ENCODE assay signal across 7 cellular contexts in genomic region chrX:103376118-103376978, GRCh38. TPM values are rescaled to one million over a fixed set of nuclear protein-coding genes. Genes with fewer than 3 reads are reported as not detected.
DNase-seq lines count a peak whose midpoint lies in the region; ATAC-seq and TF ChIP-seq lines count a peak whose summit lies in the region.

BEX3 (plus strand) TSS chrX:103376538; CDS start chrX:103377522, 984 bp downstream.

- peak; percentile 61 for DNase-seq in H4 (ENCODE audit: low spot score)
- peak; percentile 29 for DNase-seq in NCI-H510A treated with DMSO at 0.1 percent for 48 hours (lab: John Stamatoyannopoulos, UW)
- DNase-seq in activated T-cell treated with anti-CD3 and anti-CD28 coated beads, Interleukin-2, amount 50 U/mL, for 4 hours = no peak
- peak; percentile 64 for DNase-seq in midbrain (lab: John Stamatoyannopoulos, UW)
- peak; percentile 66 for DNase-seq in stomach
- DNase-seq in kidney glomerular epithelial cell (lab: John Stamatoyannopoulos, UW) = no peak

- no peaks in the 10 kb centered on the region for H3K27me3 Mint-ChIP-seq in activated T-cell treated with anti-CD3 and anti-CD28 coated beads, Interleukin-2, amount 50 U/mL, for 4 hours (ENCODE audit: low read depth)

- intact Hi-C loops in stomach (cut with DNase I; ENCODE audit: low total_unique reads) = no loop called here

- H3K27me3 ChIP-seq in stomach = peaks cover 0 to 9% (median 0%) of the 10 kb centered on the region in 3 donors

- no peaks in the 10 kb centered on the region for H3K9me3 Mint-ChIP-seq in activated T-cell treated with anti-CD3 and anti-CD28 coated beads, Interleukin-2, amount 50 U/mL, for 4 hours

- TF ChIP-seq POLR2A in stomach (IDR thresholded peaks at IDR 0.05) = no peak

- peak within 1 kb of the TSS; percentile 76 for H3K4me3 Mint-ChIP-seq in activated T-cell treated with anti-CD3 and anti-CD28 coated beads, Interleukin-2, amount 50 U/mL, for 4 hours

- H3K4me3 ChIP-seq in stomach = peak within 1 kb of the TSS; percentile 67 to 69 (median 68)

- no peaks in the 10 kb centered on the region for H3K36me3 ChIP-seq in stomach

- H3K9me3 ChIP-seq in stomach = no peaks in the 10 kb centered on the region

- H3K4me1 ChIP-seq in stomach = peaks cover 0 to 4% (median 0%) of the 10 kb centered on the region in 4 donors

- peak within 1 kb of the TSS; percentile 47 to 88 (median 78) for H3K27ac ChIP-seq in stomach

- TF ChIP-seq EP300 in stomach (IDR thresholded peaks at IDR 0.05) = no peak

- no peak for TF ChIP-seq CTCF in stomach (IDR thresholded peaks at IDR 0.05)

- ATAC-seq in activated T-cell treated with anti-CD3 and anti-CD28 coated beads, Interleukin-2, amount 50 U/mL, for 4 hours = peak; percentile 77 to 78
- peak; percentile 50 for ATAC-seq in esophagus mucosa

- 3 to 35% (median 14%) methylated on average over 13 to 61 of the region's 62 CpGs for WGBS in stomach, 5 donors

- no peaks in the 10 kb centered on the region for H3K36me3 Mint-ChIP-seq in activated T-cell treated with anti-CD3 and anti-CD28 coated beads, Interleukin-2, amount 50 U/mL, for 4 hours (ENCODE audit: insufficient read depth)

- H3K4me1 Mint-ChIP-seq in activated T-cell treated with anti-CD3 and anti-CD28 coated beads, Interleukin-2, amount 50 U/mL, for 4 hours (ENCODE audit: low read depth) = peaks cover 5% of the 10 kb centered on the region

RNA-seq across cellular contexts. Expression of gene BEX3, which starts in this region (rescaled TPM):
- total RNA-seq in H4 (2014; rRNA removed; shearing (Covaris generic)) = 426 and 477 TPM in 2 replicates
- 1 to 10 TPM; 6.8 to 9.1 (median 7.6) TPM for total RNA-seq in activated T-cell treated with anti-CD3 and anti-CD28 coated beads, Interleukin-2, amount 50 U/mL, for 4 hours
- 46.9 TPM for total RNA-seq in esophagus mucosa
- 100 to 1,000 TPM in 1 of 5 donors, 10 to 100 TPM in 3, 1 to 10 TPM in 1; 1.2 to 146 (median 28.6) TPM for total RNA-seq in stomach
- 100 to 1,000 TPM in 1 of 3 donors, 10 to 100 TPM in 2; 73.5 to 101 (median 94.7) TPM for polyA plus RNA-seq in stomach

Comparison
In these comparisons a context has a peak if more than half of its experiments do, and no peak if none do; other contexts are left out.
1. DNase-seq: peak in H4 (single experiment), NCI-H510A treated with DMSO at 0.1 percent for 48 hours (single experiment), midbrain (single experiment) and stomach (single experiment); none in activated T-cell treated with anti-CD3 and anti-CD28 coated beads, Interleukin-2, amount 50 U/mL, for 4 hours (single experiment) and kidney glomerular epithelial cell (single experiment).